21 cellular contexts compared by ENCODE assay signal in genomic region chr17:54494731-54495715, GRCh38.
"Had no signal": no experiment of that assay in that cellular context is flagged by ENCODE, and none has a peak within 500 bp of the region (broad histone marks: within the 10 kb centered on the region; RNA-seq: fewer than 3 reads in every experiment).

No MANE protein-coding gene starts in this region.

- H3K4me1 ChIP-seq: esophagus squamous epithelium, heart right ventricle, left lung had no signal

- H3K27me3 ChIP-seq: esophagus squamous epithelium, heart right ventricle, left lung, neutrophil had no signal

- H3K27ac ChIP-seq: epithelial cell of prostate, esophagus squamous epithelium, heart right ventricle, left lung, neutrophil, skin epidermis, thoracic aorta had no signal

- DNase-seq: activated CD4-positive, alpha-beta memory T cell treated with anti-CD3 and anti-CD28 coated beads for 36 hours; activated CD4-positive, alpha-beta T cell treated with anti-CD3 and anti-CD28 coated beads, Interleukin-2, amount 10 ng/mL, durations not matched to agents 24 days and 14 days; activated CD4-positive, CD25-positive, alpha-beta regulatory T cell treated with anti-CD3 and anti-CD28 coated beads, Interleukin-2, amount 50 U/mL, for 72 hours; activated CD8-positive, alpha-beta memory T cell treated with anti-CD3 and anti-CD28 coated beads, Interleukin-2, amount 50 U/mL, for 4 hours; activated gamma-delta T cell; activated naive CD8-positive, alpha-beta T cell treated with anti-CD3 and anti-CD28 coated beads, Interleukin-2, amount 50 U/mL, for 24 hours; activated T-cell treated with anti-CD3 and anti-CD28 coated beads, Interleukin-2, amount 50 U/mL, for 1 hour; amygdala; dermis blood vessel endothelial cell; effector CD4-positive, alpha-beta T cell; esophagus squamous epithelium; foreskin melanocyte; heart right ventricle; left lung; stimulated activated CD4-positive, alpha-beta T cell treated with anti-CD3 and anti-CD28 coated beads, Interleukin-12 subunit alpha, Interleukin-12 subunit beta, amount 100 ng/mL, for 4 hours; stimulated activated CD4-positive, alpha-beta T cell treated with anti-CD3 and anti-CD28 coated beads, Interleukin-4, amount 100 ng/mL, for 1 hour had no signal

- H3K36me3 ChIP-seq: esophagus squamous epithelium, heart right ventricle, left lung, neutrophil, thoracic aorta had no signal

- H3K4me3 ChIP-seq: esophagus squamous epithelium, heart right ventricle, left lung, skin epidermis, thoracic aorta had no signal

- H3K9me3 ChIP-seq: esophagus squamous epithelium, heart right ventricle, left lung, neutrophil, thoracic aorta had no signal

- ATAC-seq: activated naive CD8-positive, alpha-beta T cell treated with anti-CD3 and anti-CD28 coated beads, Interleukin-2, amount 50 U/mL, for 24 hours; heart right ventricle; left lung; sciatic nerve had no signal
